In the genomic region with DNA sequence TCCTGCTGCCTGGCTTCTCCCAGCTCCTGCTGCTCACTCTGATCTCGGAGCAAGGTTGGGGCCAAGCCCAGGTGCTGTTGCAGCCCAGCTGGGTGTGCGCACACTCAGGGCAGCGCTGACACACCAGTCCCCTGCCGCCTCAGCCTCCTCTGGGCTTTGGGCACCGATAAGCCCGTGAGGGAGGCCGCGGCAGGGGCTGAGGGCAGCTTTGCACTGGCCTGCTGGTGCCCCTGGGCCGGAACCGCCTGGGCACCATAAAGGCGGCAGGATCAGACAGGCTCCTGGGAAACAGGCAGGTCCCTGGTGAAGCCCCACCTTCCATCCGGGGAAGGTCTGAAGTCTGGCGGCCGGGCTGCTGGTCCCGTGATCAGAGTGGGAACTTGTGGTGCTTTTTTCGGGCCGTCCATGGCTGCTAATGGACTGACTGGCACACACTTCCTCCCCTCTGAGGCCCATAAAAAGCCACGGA, we compare ENCODE assay signal across 9 cellular contexts. TPM values are rescaled to one million over a fixed set of nuclear protein-coding genes. Genes with fewer than 3 reads are reported as not detected.
A peak's percentile ranks its signal among the peaks of the same experiment; 100 is the strongest.
DNase-seq lines count a peak whose midpoint lies in the region; ATAC-seq and TF ChIP-seq lines count a peak whose summit lies in the region.
"Had no signal": no experiment of that assay in that cellular context is flagged by ENCODE, and none has a peak within 500 bp of the region (broad histone marks: within the 10 kb centered on the region; RNA-seq: fewer than 3 reads in every experiment).

No MANE protein-coding gene starts in this region.

- intact Hi-C loops in natural killer cell (cut with micrococcal nuclease): no loop called here

- H3K9me3 Mint-ChIP-seq in effector memory CD8-positive, alpha-beta T cell: no peaks in the 10 kb centered on the region
- no peaks in the 10 kb centered on the region for H3K9me3 Mint-ChIP-seq in natural killer cell
- H3K9me3 Mint-ChIP-seq in mesothelial cell of epicardium: no peaks in the 10 kb centered on the region
- H3K9me3 Mint-ChIP-seq: brain had no signal

- peaks cover 29% of the 10 kb centered on the region for H4K20me1 ChIP-seq in BLaER1
- no peaks in the 10 kb centered on the region for H4K20me1 ChIP-seq in Karpas-422 (ENCODE audit: insufficient read depth, low read depth, low read length)

- ATAC-seq in effector memory CD8-positive, alpha-beta T cell (replicated peaks): peak; percentile 33
- peak in 2 of 3 donors; percentile 18 to 46 for ATAC-seq in natural killer cell
- no peak for ATAC-seq in GM18519 (IDR thresholded peaks at IDR 0.05; ENCODE audit: low FRiP score, unreplicated experiment)

- DNase-seq in Karpas-422 (no peak), natural killer cell (no peak), mesothelial cell of epicardium (ENCODE audit: low spot score in 2 of 2, unreplicated experiment in 2 of 2) (no peak), NCI-H2107 (lab: John Stamatoyannopoulos, UW) (no peak), NCI-H1092 (lab: John Stamatoyannopoulos, UW) (no peak)
- DNase-seq in effector memory CD8-positive, alpha-beta T cell: no peak

- no peaks in the 10 kb centered on the region for H3K9me3 ChIP-seq in BLaER1
- no peaks in the 10 kb centered on the region for H3K9me3 ChIP-seq in Karpas-422 (ENCODE audit: low read length)

- H3K79me2 ChIP-seq in Karpas-422 (ENCODE audit: low read length): no peaks in the 10 kb centered on the region

- peaks cover 54% of the 10 kb centered on the region for H3K27me3 ChIP-seq in BLaER1
- H3K27me3 ChIP-seq in Karpas-422 (ENCODE audit: low read length): no peaks in the 10 kb centered on the region

- H3K4me3 ChIP-seq in BLaER1: no peak overlapping the region
- H3K4me3 ChIP-seq in Karpas-422 (ENCODE audit: low read length): peak overlapping the region; percentile 71

- H3K27me3 Mint-ChIP-seq in effector memory CD8-positive, alpha-beta T cell: peaks cover 11 to 41% of the 10 kb centered on the region in 2 donors
- H3K27me3 Mint-ChIP-seq in natural killer cell (ENCODE audit: low read depth in 2 of 2) (peaks cover 29 to 32% of the 10 kb centered on the region in 2 donors), mesothelial cell of epicardium (ENCODE audit: low read depth) (peaks cover 2% of the 10 kb centered on the region)
- H3K27me3 Mint-ChIP-seq: brain had no signal

- peak overlapping the region; percentile 91 for H2AFZ ChIP-seq in Karpas-422 (ENCODE audit: low read length)

- no peak for TF ChIP-seq CTCF in natural killer cell (IDR thresholded peaks at IDR 0.05)
- no peak for TF ChIP-seq CTCF in mesothelial cell of epicardium (IDR thresholded peaks at IDR 0.05; ENCODE audit: unreplicated experiment)

- no peaks in the 10 kb centered on the region for H3K36me3 ChIP-seq in BLaER1
- H3K36me3 ChIP-seq in Karpas-422 (ENCODE audit: insufficient read depth, low read length): no peaks in the 10 kb centered on the region

- no peak overlapping the region for H3K27ac Mint-ChIP-seq in effector memory CD8-positive, alpha-beta T cell
- H3K27ac Mint-ChIP-seq in natural killer cell (no peak overlapping the region), mesothelial cell of epicardium (no peak overlapping the region)
- H3K27ac Mint-ChIP-seq: brain had no signal

- H3K9me2 ChIP-seq in Karpas-422 (replicated peaks; ENCODE audit: insufficient read depth, low read length): no peaks in the 10 kb centered on the region

- H3K4me2 ChIP-seq in BLaER1: peak overlapping the region; percentile 30; the same call in 1 of the 2 replicates
- H3K4me2 ChIP-seq in Karpas-422 (ENCODE audit: low read depth, low read length, poor library complexity, severe bottlenecking): peak overlapping the region; percentile 90

- H3K9ac ChIP-seq in BLaER1 (no peak overlapping the region), Karpas-422 (ENCODE audit: low read length) (peak overlapping the region; percentile 69)

- H3K36me3 Mint-ChIP-seq in effector memory CD8-positive, alpha-beta T cell (ENCODE audit: insufficient read depth): peaks cover 4% of the 10 kb centered on the region
- H3K36me3 Mint-ChIP-seq in natural killer cell (no peaks in the 10 kb centered on the region), mesothelial cell of epicardium (no peaks in the 10 kb centered on the region)
- H3K36me3 Mint-ChIP-seq: brain had no signal

- peak overlapping the region in 1 of 2 donors; percentile 53 for H3K4me3 Mint-ChIP-seq in effector memory CD8-positive, alpha-beta T cell
- no peak overlapping the region for H3K4me3 Mint-ChIP-seq in natural killer cell
- no peak overlapping the region for H3K4me3 Mint-ChIP-seq in mesothelial cell of epicardium

- H3K27ac ChIP-seq in BLaER1 (no peak overlapping the region), Karpas-422 (ENCODE audit: low read length) (no peak overlapping the region)

- H3K4me1 Mint-ChIP-seq in effector memory CD8-positive, alpha-beta T cell (ENCODE audit: low read depth in 2 of 2): peaks cover 0 to 3% of the 10 kb centered on the region in 2 donors
- H3K4me1 Mint-ChIP-seq in natural killer cell (peaks cover 0 to 5% of the 10 kb centered on the region in 2 donors), mesothelial cell of epicardium (peaks cover 2% of the 10 kb centered on the region)
- H3K4me1 Mint-ChIP-seq: brain had no signal

- H3K4me1 ChIP-seq in BLaER1 (peaks cover 9% of the 10 kb centered on the region), Karpas-422 (ENCODE audit: low read length) (peaks cover 45% of the 10 kb centered on the region)

RNA-seq across cellular contexts. Expression of a gene that starts 14.1 kb away (rescaled TPM):
- total RNA-seq in Karpas-422 (2014; rRNA removed; shearing (Covaris generic); ENCODE audit: low replicate concordance): 133 and 187 TPM in 2 replicates
- total RNA-seq in natural killer cell: 1 to 10 TPM; 1.7 to 3.2 (median 2.4) TPM
- total RNA-seq in mesothelial cell of epicardium: 0.93 to 2.3 TPM (median 2.1 TPM) in 3 replicates

Comparison
In these comparisons a context has a peak if more than half of its experiments do, and no peak if none do; other contexts are left out.
1. RNA of a gene that starts 14.1 kb away (total RNA-seq): 133 to 187 TPM in Karpas-422; 1.7 to 3.2 TPM in natural killer cell and 0.93 to 2.3 TPM in mesothelial cell of epicardium; every median in the first group is over 10 times any median in the second.